Comparison of ENCODE assay signal across 9 cellular contexts in genomic region chr5:81853005-81853357, GRCh38.
DNase-seq lines count a peak whose midpoint lies in the region; ATAC-seq, FAIRE-seq and TF ChIP-seq lines count a peak whose summit lies in the region.
"Had no signal": no experiment of that assay in that cellular context is flagged by ENCODE, and none has a peak within 500 bp of the region (broad histone marks: within the 10 kb centered on the region; RNA-seq: fewer than 3 reads in every experiment).

No MANE protein-coding gene starts in this region.

- H3K79me2 ChIP-seq in DND-41 (ENCODE audit: insufficient read depth, low read length): peaks cover 22% of the 10 kb centered on the region
- no peaks in the 10 kb centered on the region for H3K79me2 ChIP-seq in H1 (ENCODE audit: control insufficient read depth in 1 of 2, insufficient read depth in 2 of 2, low read length in 2 of 2)

- H3K23me2 ChIP-seq in H1 (ENCODE audit: low read depth, low read length): peaks cover 8% of the 10 kb centered on the region

- peak overlapping the region; percentile 45 for H4K91ac ChIP-seq in H1 (replicated peaks; ENCODE audit: insufficient read length, low read length)

- no peak overlapping the region for H3K4ac ChIP-seq in H1 (replicated peaks; ENCODE audit: insufficient read length, low read depth, low read length)

- DNase-seq in DND-41: no peak
- DNase-seq in NCI-H524 treated with DMSO at 0.1 percent for 48 hours (lab: John Stamatoyannopoulos, UW): peak; percentile 44
- no peak for DNase-seq in H1 (ENCODE audit: low read depth in 1 of 2, low spot score in 2 of 2)
- no peak for DNase-seq in HT-29 (ENCODE audit: low spot score)
- DNase-seq in COLO829 (ENCODE audit: low spot score): no peak

- peak overlapping the region; percentile 35 for H2BK120ac ChIP-seq in H1 (replicated peaks; ENCODE audit: low read depth, low read length)

- ATAC-seq in DND-41 (ENCODE audit: insufficient read depth, low read depth) (peak; percentile 43), HG03045 (IDR thresholded peaks at IDR 0.05; ENCODE audit: unreplicated experiment) (no peak), GM21619 (IDR thresholded peaks at IDR 0.05; ENCODE audit: unreplicated experiment) (no peak)

- no peak for TF ChIP-seq CTCF in DND-41 (IDR thresholded peaks at IDR 0.05; ENCODE audit: borderline replicate concordance, extremely low read depth, low read length, poor library complexity, severe bottlenecking)
- TF ChIP-seq CTCF in H1 (IDR thresholded peaks at IDR 0.05; ENCODE audit: control extremely low read depth in 1 of 3, insufficient read depth in 1 of 3, low read depth in 1 of 3, low read length in 3 of 3): no peak

- H3K27ac ChIP-seq in DND-41 (ENCODE audit: low read length) (peak overlapping the region; percentile 99), H1 (ENCODE audit: low read depth, low read length) (0 out of 2 replicates have a peak overlapping the region, but pooled peaks have one; percentile 48), rectal smooth muscle tissue (ENCODE audit: low read depth, low read length) (peak overlapping the region; percentile 68)

- H4K20me1 ChIP-seq in DND-41 (ENCODE audit: insufficient read depth, low read length) (no peaks in the 10 kb centered on the region), H1 (replicated peaks in 1 of 2; ENCODE audit: control insufficient read depth in 1 of 2, insufficient read depth in 2 of 2, low read length in 2 of 2) (no peaks in the 10 kb centered on the region)

- H2AFZ ChIP-seq in DND-41 (ENCODE audit: low read depth, low read length): peak overlapping the region; percentile 60
- H2AFZ ChIP-seq in H1 (ENCODE audit: low read length): peak overlapping the region; percentile 29; the same call in 1 of the 2 replicates

- no peaks in the 10 kb centered on the region for H3K27me3 ChIP-seq in DND-41 (ENCODE audit: insufficient read depth, low read length, poor library complexity)
- no peaks in the 10 kb centered on the region for H3K27me3 ChIP-seq in H1 (replicated peaks in 1 of 4; ENCODE audit: control insufficient read depth in 3 of 4, extremely low read depth in 1 of 4, insufficient read depth in 3 of 4, low read length in 3 of 4)
- no peaks in the 10 kb centered on the region for H3K27me3 ChIP-seq in rectal smooth muscle tissue (ENCODE audit: control insufficient read depth, insufficient read depth, low read length)

- peak overlapping the region; percentile 80; the same call in 1 of the 2 replicates for H2BK20ac ChIP-seq in H1 (ENCODE audit: low read length)

- H3K9me3 ChIP-seq in DND-41 (ENCODE audit: insufficient read depth, low read length, severe bottlenecking) (no peaks in the 10 kb centered on the region), H1 (ENCODE audit: insufficient read depth in 2 of 2, low read depth in 1 of 2, low read length in 1 of 2) (no peaks in the 10 kb centered on the region)

- no peak for TF ChIP-seq POLR2A in H1 (IDR thresholded peaks at IDR 0.05; ENCODE audit: control extremely low read depth in 1 of 2, low read depth in 2 of 2, low read length in 2 of 2)

- peak overlapping the region; percentile 81; the same call in 1 of the 2 replicates for H2BK5ac ChIP-seq in H1 (ENCODE audit: low read depth, low read length)

- H3K9ac ChIP-seq in DND-41 (ENCODE audit: low read depth, low read length) (peak overlapping the region; percentile 82), H1 (replicated peaks in 1 of 4; ENCODE audit: extremely low read depth in 1 of 4, low read depth in 3 of 4, low read length in 3 of 4) (no peak overlapping the region), rectal smooth muscle tissue (ENCODE audit: low read length) (no peak overlapping the region)

- CTCF ChIA-PET in H1 (lab: Charles Lee; ENCODE audit: partially characterized antibody): interaction anchor here (0.8 to 4.7 kb wide), 3 partner anchors 98 to 312 kb away, joined by 3 to 21 read pairs (median 16); no protein-coding TSS in a partner anchor

- H3K36me3 ChIP-seq in DND-41 (ENCODE audit: insufficient read depth, low read length) (no peaks in the 10 kb centered on the region), H1 (ENCODE audit: control insufficient read depth in 2 of 4, insufficient read depth in 4 of 4, low read length in 3 of 4) (no peaks in the 10 kb centered on the region), rectal smooth muscle tissue (ENCODE audit: control insufficient read depth, insufficient read depth, low read length) (no peaks in the 10 kb centered on the region)

- peak overlapping the region; percentile 64; the same call in 1 of the 2 replicates for H4K8ac ChIP-seq in H1 (ENCODE audit: extremely low read depth, insufficient read depth, low read length)

- no peaks in the 10 kb centered on the region for H3K79me1 ChIP-seq in H1 (ENCODE audit: low read depth, low read length)

- TF ChIP-seq EP300 in H1 (IDR thresholded peaks at IDR 0.05; ENCODE audit: borderline replicate concordance in 1 of 2, low read depth in 2 of 2, low read length in 2 of 2): no peak

- no peak overlapping the region for H3K14ac ChIP-seq in H1 (ENCODE audit: insufficient read length)

- no peak overlapping the region for H2BK12ac ChIP-seq in H1 (ENCODE audit: low read depth, low read length)

- H3K23ac ChIP-seq in H1 (ENCODE audit: insufficient read length): no peak overlapping the region

- TF ChIP-seq RAD21 in H1 (IDR thresholded peaks at IDR 0.05 in 1 of 2, conservative IDR thresholded peaks at IDR 0.05 in 1 of 2; ENCODE audit: low read depth in 2 of 2, low read length in 2 of 2): no peak

- H3K4me3 ChIP-seq in DND-41 (ENCODE audit: low read depth in 1 of 2, low read length in 2 of 2): peak overlapping the region; percentile 4 to 59; a peak in 3 of 4 replicates
- peak overlapping the region; percentile 37 to 65 (median 60); a peak in 7 of 8 replicates for H3K4me3 ChIP-seq in H1 (ENCODE audit: extremely low read depth in 1 of 4, insufficient read depth in 2 of 4, low read depth in 3 of 4, low read length in 4 of 4)
- H3K4me3 ChIP-seq in rectal smooth muscle tissue (ENCODE audit: low read length): peak overlapping the region; percentile 63

- H2BK15ac ChIP-seq in H1 (ENCODE audit: low read length): no peak overlapping the region

- no peak overlapping the region for H2AK5ac ChIP-seq in H1 (ENCODE audit: low read depth, low read length)

- 38% methylated on average over 6 of the region's 6 CpGs; no CpG with 5 or more reads in 1 of the 2 experiments for WGBS in H1 (ENCODE audit: extremely low coverage in 1 of 2, insufficient coverage in 1 of 2, insufficient read length in 1 of 2, insufficient replicate concordance in 2 of 2, low coverage in 1 of 2, low lambda C conversion rate in 2 of 2, missing lambda C conversion rate in 1 of 2), 2 experiments

- peak overlapping the region; percentile 75 for H3K4me2 ChIP-seq in DND-41 (ENCODE audit: insufficient read depth, low read length)
- H3K4me2 ChIP-seq in H1 (ENCODE audit: insufficient read depth in 1 of 2, low read depth in 2 of 2, low read length in 2 of 2): peak overlapping the region; percentile 83 to 87

- H4K5ac ChIP-seq in H1 (ENCODE audit: insufficient read length, low read depth, low read length): peak overlapping the region; percentile 27

- POLR2A ChIA-PET in H1 (lab: Charles Lee; ENCODE audit: partially characterized antibody): interaction anchor here (3.3 to 8.0 kb wide), 3 partner anchors 14 to 100 kb away, joined by 25 to 157 read pairs (median 30); partner anchors contain the start of gene SSBP2

- no peak overlapping the region for H3K56ac ChIP-seq in H1 (replicated peaks; ENCODE audit: insufficient read length, low read depth, low read length)

- peaks cover 68% of the 10 kb centered on the region for H3K4me1 ChIP-seq in DND-41 (ENCODE audit: insufficient read depth, low read length)
- peaks cover 14 to 29% (median 21%) of the 10 kb centered on the region in 4 experiments for H3K4me1 ChIP-seq in H1 (replicated peaks in 1 of 4; ENCODE audit: control insufficient read depth in 3 of 4, insufficient read depth in 4 of 4, low read length in 3 of 4)
- H3K4me1 ChIP-seq in rectal smooth muscle tissue (ENCODE audit: control insufficient read depth, insufficient read depth, low read length): peaks cover 38% of the 10 kb centered on the region

- no peak for FAIRE-seq in H1 (lab: Jason Lieb, UNC)
- FAIRE-seq: islet of Langerhans had no signal

- peak overlapping the region; percentile 33 for H3K18ac ChIP-seq in H1 (ENCODE audit: extremely low read depth, low read length)

TF ChIP-seq in H1, 55 proteins besides CTCF, POLR2A, EP300 and RAD21:
- TF ChIP-seq TAF7 (optimal IDR thresholded peaks at IDR 0.05; ENCODE audit: borderline replicate concordance, low read depth, low read length): no peak
- peak; percentile 35 for TF ChIP-seq ASH2L (IDR thresholded peaks at IDR 0.05; ENCODE audit: low read length)
- peak in 1 of 2 experiments; percentile 13; a peak in 1 of 4 replicates for TF ChIP-seq SIN3A (conservative IDR thresholded peaks at IDR 0.05 in 1 of 2, IDR thresholded peaks at IDR 0.05 in 1 of 2; ENCODE audit: low read depth in 1 of 2, low read length in 2 of 2)
TF ChIP-seq in H1: peak in this region for 2.

Comparison
In these comparisons a context has a peak if more than half of its experiments do, and no peak if none do; other contexts are left out.
1. H3K27ac ChIP-seq: peak in every context shown above with its lines; median percentile 99 in DND-41; 68 in rectal smooth muscle tissue; 48 in H1.